In the genomic region with DNA sequence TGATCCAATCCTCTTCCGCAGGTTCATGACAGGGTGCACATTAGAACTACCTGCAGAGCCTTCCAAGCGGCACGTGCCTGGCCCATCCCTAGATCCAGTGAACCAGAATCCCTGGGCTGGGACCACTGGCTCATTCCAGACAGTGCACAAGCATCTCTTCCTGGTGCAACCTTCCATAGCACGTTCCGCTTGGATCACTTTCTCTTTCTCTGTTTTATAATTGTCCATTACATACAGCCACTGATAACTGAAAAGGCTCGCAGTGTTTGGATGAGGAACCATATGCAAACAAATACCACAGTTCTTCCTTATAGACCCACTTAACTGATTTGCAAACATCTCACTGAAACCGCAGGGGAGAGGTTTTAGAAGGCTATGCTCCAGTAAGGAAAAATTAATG, we compare ENCODE assay signal across 22 cellular contexts. TPM values are rescaled to one million over a fixed set of nuclear protein-coding genes. Genes with fewer than 3 reads are reported as not detected.
DNase-seq lines count a peak whose midpoint lies in the region; ATAC-seq and TF ChIP-seq lines count a peak whose summit lies in the region.
"Had no signal": no experiment of that assay in that cellular context is flagged by ENCODE, and none has a peak within 500 bp of the region (broad histone marks: within the 10 kb centered on the region; RNA-seq: fewer than 3 reads in every experiment).

No MANE protein-coding gene starts in this region.

- intact Hi-C loops in posterior vena cava (cut with DNase I) = loop anchor here (5.0 kb wide), 4 partner anchors 53 to 253 kb away; a partner anchor contains a TSS

- H3K4me1 Mint-ChIP-seq in chondrocyte (ENCODE audit: low read depth) = peaks cover 79% of the 10 kb centered on the region
- H3K4me1 Mint-ChIP-seq in endothelial cell (ENCODE audit: unreplicated experiment) = peaks cover 3% of the 10 kb centered on the region

- ATAC-seq in HG03571 (IDR thresholded peaks at IDR 0.05; ENCODE audit: unreplicated experiment) = no peak
- ATAC-seq: activated CD4-positive, CD25-positive, alpha-beta regulatory T cell treated with anti-CD3 and anti-CD28 coated beads, Interleukin-2, amount 50 U/mL, for 24 hours; activated T-cell treated with anti-CD3 and anti-CD28 coated beads, Interleukin-2, amount 50 U/mL, for 4 hours; gastroesophageal sphincter; natural killer cell treated with Interleukin-12 subunit alpha and Interleukin-12 subunit beta and Interleukin-15 and Interleukin-18, amount 100 ng/mL, for 72 hours had no signal

- H3K27me3 Mint-ChIP-seq in chondrocyte (ENCODE audit: low read depth) (no peaks in the 10 kb centered on the region), endothelial cell (ENCODE audit: unreplicated experiment) (peaks cover 3% of the 10 kb centered on the region)
- H3K27me3 Mint-ChIP-seq: natural killer cell treated with Interleukin-12 subunit alpha and Interleukin-12 subunit beta and Interleukin-15 and Interleukin-18, amount 100 ng/mL, for 72 hours; stimulated activated naive CD8-positive, alpha-beta T cell treated with anti-CD3 and anti-CD28 coated beads, Interleukin-15, Interleukin-2, amounts not matched to agents 100 ng/mL and 50 ng/mL, for 24 hours had no signal

- H3K4me3 Mint-ChIP-seq in chondrocyte (ENCODE audit: unreplicated experiment) (no peak overlapping the region), endothelial cell (ENCODE audit: unreplicated experiment) (no peak overlapping the region)
- H3K4me3 Mint-ChIP-seq: activated T-cell treated with anti-CD3 and anti-CD28 coated beads, Interleukin-2, amount 50 U/mL, for 4 hours; HFFc6; natural killer cell treated with Interleukin-12 subunit alpha and Interleukin-12 subunit beta and Interleukin-15 and Interleukin-18, amount 100 ng/mL, for 72 hours; stimulated activated naive CD8-positive, alpha-beta T cell treated with anti-CD3 and anti-CD28 coated beads, Interleukin-15, Interleukin-2, amounts not matched to agents 100 ng/mL and 50 ng/mL, for 24 hours had no signal

- DNase-seq in DMS53 (lab: John Stamatoyannopoulos, UW) = peak; percentile 84
- peak; percentile 95 for DNase-seq in NCI-H2029 treated with DMSO at 0.1 percent for 48 hours (lab: John Stamatoyannopoulos, UW)
- DNase-seq in chondrocyte (ENCODE audit: low spot score) = peak; percentile 29
- peak; percentile 55 for DNase-seq in posterior vena cava (ENCODE audit: low spot score)
- no peak for DNase-seq in G401 (ENCODE audit: low spot score)
- no peak for DNase-seq in endothelial cell (ENCODE audit: low spot score)
- DNase-seq: activated CD8-positive, alpha-beta memory T cell treated with anti-CD3 and anti-CD28 coated beads for 24 hours; activated naive CD4-positive, alpha-beta T cell treated with anti-CD3 and anti-CD28 coated beads, Interleukin-2, amount 50 U/mL, for 16 hours; activated T-cell treated with anti-CD3 and anti-CD28 coated beads, Interleukin-2, amount 50 U/mL, for 4 hours; Caco-2; effector CD8-positive, alpha-beta T cell; HFFc6; MG63; NCI-H1930; NCI-H446; stimulated activated CD4-positive, alpha-beta T cell treated with anti-CD3 and anti-CD28 coated beads, Interleukin-2, amount 100 ng/mL, for 48 hours; upper lobe of left lung had no signal

- H3K27ac Mint-ChIP-seq in chondrocyte (ENCODE audit: unreplicated experiment) = no peak overlapping the region
- no peak overlapping the region for H3K27ac Mint-ChIP-seq in endothelial cell (ENCODE audit: unreplicated experiment)
- H3K27ac Mint-ChIP-seq: HFFc6; stimulated activated naive CD8-positive, alpha-beta T cell treated with anti-CD3 and anti-CD28 coated beads, Interleukin-15, Interleukin-2, amounts not matched to agents 100 ng/mL and 50 ng/mL, for 24 hours had no signal

- no peaks in the 10 kb centered on the region for H3K9me3 Mint-ChIP-seq in chondrocyte (ENCODE audit: low read depth)
- H3K9me3 Mint-ChIP-seq in endothelial cell (ENCODE audit: unreplicated experiment) = no peaks in the 10 kb centered on the region
- H3K9me3 Mint-ChIP-seq: HFFc6; natural killer cell treated with Interleukin-12 subunit alpha and Interleukin-12 subunit beta and Interleukin-15 and Interleukin-18, amount 100 ng/mL, for 72 hours; stimulated activated naive CD8-positive, alpha-beta T cell treated with anti-CD3 and anti-CD28 coated beads, Interleukin-15, Interleukin-2, amounts not matched to agents 100 ng/mL and 50 ng/mL, for 24 hours had no signal

- no peaks in the 10 kb centered on the region for H3K36me3 Mint-ChIP-seq in chondrocyte (ENCODE audit: low read depth)
- no peaks in the 10 kb centered on the region for H3K36me3 Mint-ChIP-seq in endothelial cell (ENCODE audit: low read depth, unreplicated experiment)
- H3K36me3 Mint-ChIP-seq: natural killer cell treated with Interleukin-12 subunit alpha and Interleukin-12 subunit beta and Interleukin-15 and Interleukin-18, amount 100 ng/mL, for 72 hours had no signal

- in situ Hi-C loops in G401 (cut with HindIII; ENCODE audit: low sequenced_read_pairs) = no loop called here

- TF ChIP-seq CTCF in chondrocyte (IDR thresholded peaks at IDR 0.05) = no peak
- TF ChIP-seq CTCF in endothelial cell (IDR thresholded peaks at IDR 0.05; ENCODE audit: unreplicated experiment) = no peak

RNA-seq across cellular contexts. Expression of a gene that starts 59.6 kb away (rescaled TPM):
- total RNA-seq in chondrocyte (112 to 157 TPM (median 117 TPM) in 3 replicates), posterior vena cava (10 to 100 TPM; 25.2 to 26.0 TPM), endothelial cell (ENCODE audit: unreplicated experiment) (8.2 TPM)
- total RNA-seq in G401 (2014; rRNA removed; shearing (Covaris generic)) = 131 and 141 TPM in 2 replicates

Comparison
In these comparisons a context has a peak if more than half of its experiments do, and no peak if none do; other contexts are left out.
1. DNase-seq: peak in DMS53 (single experiment), NCI-H2029 treated with DMSO at 0.1 percent for 48 hours (single experiment), chondrocyte (single experiment) and posterior vena cava (single experiment); none in G401 (single experiment) and endothelial cell (single experiment).